10 cellular contexts compared by ENCODE assay signal in the genomic region with DNA sequence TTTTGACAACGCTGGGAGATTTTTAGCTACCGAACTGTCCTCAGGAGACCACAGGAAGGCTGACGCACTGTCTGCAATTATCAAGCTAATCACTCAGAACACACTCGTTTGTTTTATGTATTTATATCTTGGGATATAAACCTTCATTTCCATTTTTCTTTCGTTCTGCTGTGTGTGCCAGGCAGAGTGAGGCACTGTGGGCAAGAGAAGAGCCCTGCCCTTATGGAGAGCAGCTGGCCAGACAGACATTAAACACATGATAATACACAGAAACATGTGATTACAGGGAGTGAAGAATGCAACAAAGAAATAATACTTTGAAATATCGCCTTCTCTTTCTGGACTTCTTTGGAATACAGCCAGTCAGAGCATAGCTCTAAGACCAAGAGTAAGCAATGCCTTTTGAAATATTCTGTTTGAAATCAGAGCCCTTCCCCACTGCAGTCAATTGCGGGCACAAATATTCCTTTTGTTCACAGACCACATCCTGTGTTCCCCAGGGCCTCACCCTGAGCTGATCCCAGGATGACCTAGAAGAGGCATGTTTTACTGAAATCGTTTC.
DNase-seq lines count a peak whose midpoint lies in the region; ATAC-seq and TF ChIP-seq lines count a peak whose summit lies in the region.
"Had no signal": no experiment of that assay in that cellular context is flagged by ENCODE, and none has a peak within 500 bp of the region (broad histone marks: within the 10 kb centered on the region; RNA-seq: fewer than 3 reads in every experiment).

No MANE protein-coding gene starts in this region.

- in situ Hi-C loops in SK-MEL-5 (cut with HindIII; ENCODE audit: low pct_unique_long_range_greater_than_20kb, low sequenced_read_pairs): no loop called here

- H3K9me3 ChIP-seq in tibial nerve: no peaks in the 10 kb centered on the region
- H3K9me3 ChIP-seq: adrenal gland had no signal

- H3K27me3 ChIP-seq in tibial nerve: no peaks in the 10 kb centered on the region

- peaks cover 0 to 77% (median 11%) of the 10 kb centered on the region in 4 donors for H3K4me1 ChIP-seq in tibial nerve
- H3K4me1 ChIP-seq: adrenal gland had no signal

- H3K4me3 ChIP-seq in tibial nerve: no peak overlapping the region
- H3K4me3 ChIP-seq: adrenal gland had no signal

- H3K36me3 ChIP-seq in tibial nerve: no peaks in the 10 kb centered on the region
- H3K36me3 ChIP-seq: adrenal gland had no signal

- peak; percentile 22 for DNase-seq in NCI-H2171 treated with DMSO at 0.1 percent for 48 hours (lab: John Stamatoyannopoulos, UW)
- DNase-seq in NCI-H2171 (lab: John Stamatoyannopoulos, UW): no peak
- DNase-seq in SK-MEL-5 (ENCODE audit: low read depth, low spot score): peak; percentile 94
- DNase-seq in globus pallidus (ENCODE audit: low spot score): peak; percentile 20
- no peak for DNase-seq in tibial nerve (ENCODE audit: low spot score in 2 of 2)
- DNase-seq in NCI-H2227 (lab: John Stamatoyannopoulos, UW; ENCODE audit: unreplicated experiment): no peak
- DNase-seq in hepatic stellate cell (ENCODE audit: low spot score): no peak

- TF ChIP-seq POLR2A in tibial nerve (IDR thresholded peaks at IDR 0.05): no peak

- peak overlapping the region in 3 of 4 donors; percentile 49 to 88 (median 76) for H3K27ac ChIP-seq in tibial nerve
- H3K27ac ChIP-seq: C4-2B had no signal

- 9 to 11% methylated on average over 8 of the region's 8 CpGs for WGBS in tibial nerve, 2 donors

- no peak for TF ChIP-seq CTCF in tibial nerve (IDR thresholded peaks at IDR 0.05)

- no peak for ATAC-seq in HG03135 (IDR thresholded peaks at IDR 0.05; ENCODE audit: unreplicated experiment)

- TF ChIP-seq EP300 in tibial nerve (IDR thresholded peaks at IDR 0.05): peak in 1 of 2 donors; percentile 37

Comparison
In these comparisons a context has a peak if more than half of its experiments do, and no peak if none do; other contexts are left out.
1. DNase-seq: peak in NCI-H2171 treated with DMSO at 0.1 percent for 48 hours (single experiment), SK-MEL-5 (single experiment) and globus pallidus (single experiment); none in NCI-H2171 (single experiment), tibial nerve (0 of 2), NCI-H2227 (single experiment) and hepatic stellate cell (single experiment).